In the genomic region with DNA sequence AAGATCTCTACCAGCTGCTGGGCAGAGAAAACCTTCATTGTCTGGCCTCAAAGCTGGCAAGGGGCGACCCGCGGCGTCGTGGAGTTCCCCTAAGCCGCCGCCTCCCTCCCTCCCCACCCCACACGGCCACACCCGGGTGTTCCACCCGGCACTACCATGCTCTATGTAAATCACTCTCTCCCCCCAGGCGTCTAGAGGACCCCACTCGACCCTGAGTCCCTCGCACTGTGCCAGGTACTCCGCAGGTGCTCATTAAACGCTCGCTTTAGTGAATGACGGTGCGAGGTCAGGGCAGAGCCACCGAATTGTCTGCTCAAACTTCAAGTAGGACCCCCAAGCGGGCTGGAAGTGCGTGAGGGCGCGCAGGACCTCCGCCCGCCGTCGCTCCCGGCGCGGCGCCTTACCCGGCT, we compare ENCODE assay signal across 8 cellular contexts. TPM values are rescaled to one million over a fixed set of nuclear protein-coding genes. Genes with fewer than 3 reads are reported as not detected.
DNase-seq lines count a peak whose midpoint lies in the region; ATAC-seq and TF ChIP-seq lines count a peak whose summit lies in the region.

No MANE protein-coding gene starts in this region.

- H3K4me1 Mint-ChIP-seq in activated T-cell treated with anti-CD3 and anti-CD28 coated beads, Interleukin-2, amount 50 U/mL, for 24 hours (ENCODE audit: low read depth) = peaks cover 54% of the 10 kb centered on the region

- H3K27ac Mint-ChIP-seq in activated T-cell treated with anti-CD3 and anti-CD28 coated beads, Interleukin-2, amount 50 U/mL, for 24 hours = peak overlapping the region; percentile 89

- no peak for TF ChIP-seq CTCF in fibroblast of the aortic adventitia (IDR thresholded peaks at IDR 0.05; ENCODE audit: insufficient read depth, low read length)

- peaks cover 16% of the 10 kb centered on the region for H3K9me3 Mint-ChIP-seq in activated T-cell treated with anti-CD3 and anti-CD28 coated beads, Interleukin-2, amount 50 U/mL, for 24 hours

- ATAC-seq in GM21786 (IDR thresholded peaks at IDR 0.05; ENCODE audit: unreplicated experiment) = peak; percentile 26

- H3K27me3 Mint-ChIP-seq in activated T-cell treated with anti-CD3 and anti-CD28 coated beads, Interleukin-2, amount 50 U/mL, for 24 hours = no peaks in the 10 kb centered on the region

- peak overlapping the region; percentile 73 for H3K4me3 ChIP-seq in fibroblast of the aortic adventitia (ENCODE audit: low read depth, low read length)

- peak overlapping the region; percentile 83 for H3K4me3 Mint-ChIP-seq in activated T-cell treated with anti-CD3 and anti-CD28 coated beads, Interleukin-2, amount 50 U/mL, for 24 hours

- peaks cover 22% of the 10 kb centered on the region for H3K36me3 Mint-ChIP-seq in activated T-cell treated with anti-CD3 and anti-CD28 coated beads, Interleukin-2, amount 50 U/mL, for 24 hours (ENCODE audit: low read depth)

- DNase-seq in EL (peak; percentile 33), NAMALWA (ENCODE audit: low spot score) (peak; percentile 65), fibroblast of the aortic adventitia (ENCODE audit: low read depth) (no peak), putamen (ENCODE audit: low spot score) (peak; percentile 4), nucleus accumbens (lab: John Stamatoyannopoulos, UW) (no peak), 8988T (no peak)
- DNase-seq in activated T-cell treated with anti-CD3 and anti-CD28 coated beads, Interleukin-2, amount 50 U/mL, for 24 hours = no peak

RNA-seq across cellular contexts. Expression of gene PARP12, which starts 0.6 kb away (rescaled TPM):
- 14.0 and 16.4 TPM in 2 replicates for total RNA-seq in fibroblast of the aortic adventitia (ENCODE audit: low replicate concordance)

Comparison
In these comparisons a context has a peak if more than half of its experiments do, and no peak if none do; other contexts are left out.
1. DNase-seq: peak in EL (single experiment), NAMALWA (single experiment) and putamen (single experiment); none in activated T-cell treated with anti-CD3 and anti-CD28 coated beads, Interleukin-2, amount 50 U/mL, for 24 hours (single experiment), fibroblast of the aortic adventitia (single experiment), nucleus accumbens (0 of 56) and 8988T (single experiment).